In the genomic region with DNA sequence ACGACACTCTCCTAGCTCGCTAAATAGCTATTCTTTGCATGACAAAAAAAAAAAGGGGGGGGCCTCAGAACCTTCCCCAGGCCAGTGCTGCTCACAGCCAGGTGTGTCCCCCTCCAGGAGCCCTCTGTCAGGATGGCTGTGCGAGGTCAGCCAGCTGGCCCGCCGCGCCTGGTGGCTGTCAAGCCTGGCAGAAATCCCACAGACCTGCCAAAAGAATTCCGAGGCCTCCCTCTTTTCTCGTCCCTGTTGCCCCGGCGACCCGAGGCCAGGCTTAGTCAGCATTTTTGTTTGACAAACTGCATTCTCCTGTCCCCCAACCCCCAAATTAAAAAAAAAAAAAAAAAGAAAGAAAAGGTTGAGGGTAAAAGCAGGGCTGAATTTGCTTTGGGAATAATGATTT, we compare ENCODE assay signal across 11 cellular contexts.
DNase-seq lines count a peak whose midpoint lies in the region; ATAC-seq and TF ChIP-seq lines count a peak whose summit lies in the region.
"Had no signal": no experiment of that assay in that cellular context is flagged by ENCODE, and none has a peak within 500 bp of the region (broad histone marks: within the 10 kb centered on the region; RNA-seq: fewer than 3 reads in every experiment).

No MANE protein-coding gene starts in this region.

- no peak for TF ChIP-seq EP300 in esophagus muscularis mucosa (IDR thresholded peaks at IDR 0.05)

- TF ChIP-seq POLR2A in esophagus muscularis mucosa (IDR thresholded peaks at IDR 0.05; ENCODE audit: low read depth), result no peak
- no peak for TF ChIP-seq POLR2A in vagina (IDR thresholded peaks at IDR 0.05)

- peaks cover 7% of the 10 kb centered on the region for H3K36me3 Mint-ChIP-seq in mesothelial cell of epicardium
- H3K36me3 Mint-ChIP-seq: activated naive CD8-positive, alpha-beta T cell treated with anti-CD3 and anti-CD28 coated beads for 36 hours; memory B cell had no signal

- H3K9me3 Mint-ChIP-seq in mesothelial cell of epicardium, result no peaks in the 10 kb centered on the region
- H3K9me3 Mint-ChIP-seq: activated naive CD8-positive, alpha-beta T cell treated with anti-CD3 and anti-CD28 coated beads for 36 hours; memory B cell had no signal

- H3K27ac ChIP-seq in esophagus muscularis mucosa (replicated peaks in 1 of 4), result peak overlapping the region; percentile 53 to 81 (median 74)
- peak overlapping the region; percentile 49 for H3K27ac ChIP-seq in vagina
- H3K27ac ChIP-seq: RWPE1 had no signal

- 24% methylated on average over 11 of the region's 11 CpGs for WGBS in esophagus muscularis mucosa

- H3K4me3 ChIP-seq in esophagus muscularis mucosa (peak overlapping the region in 2 of 4 donors; percentile 3 to 13), vagina (no peak overlapping the region)

- H3K36me3 ChIP-seq in esophagus muscularis mucosa (peaks cover 0 to 7% (median 4%) of the 10 kb centered on the region in 4 donors), vagina (no peaks in the 10 kb centered on the region)

- H3K27me3 Mint-ChIP-seq in mesothelial cell of epicardium (ENCODE audit: low read depth), result no peaks in the 10 kb centered on the region
- H3K27me3 Mint-ChIP-seq: activated naive CD8-positive, alpha-beta T cell treated with anti-CD3 and anti-CD28 coated beads for 36 hours had no signal

- DNase-seq in NCI-H146 (lab: John Stamatoyannopoulos, UW) (peak; percentile 14), NCI-H146 treated with DMSO at 0.1 percent for 48 hours (lab: John Stamatoyannopoulos, UW; ENCODE audit: unreplicated experiment) (no peak), esophagus muscularis mucosa (ENCODE audit: extremely low spot score) (no peak), mesothelial cell of epicardium (ENCODE audit: low spot score in 2 of 2, unreplicated experiment in 2 of 2) (peak; percentile 24 to 57), vagina (ENCODE audit: extremely low spot score in 2 of 2) (no peak), SKM-1 treated with dmso at 0.1 percent for 144 hours (lab: John Stamatoyannopoulos, UW; ENCODE audit: unreplicated experiment) (no peak), COLO668 (lab: John Stamatoyannopoulos, UW; ENCODE audit: unreplicated experiment) (no peak)
- DNase-seq: activated naive CD8-positive, alpha-beta T cell treated with anti-CD3 and anti-CD28 coated beads for 36 hours had no signal

- H3K27me3 ChIP-seq in esophagus muscularis mucosa (no peaks in the 10 kb centered on the region), vagina (no peaks in the 10 kb centered on the region)

- H3K4me3 Mint-ChIP-seq in mesothelial cell of epicardium, result peak overlapping the region; percentile 20
- H3K4me3 Mint-ChIP-seq: activated naive CD8-positive, alpha-beta T cell treated with anti-CD3 and anti-CD28 coated beads for 36 hours; memory B cell had no signal

- H3K4me1 ChIP-seq in esophagus muscularis mucosa (peaks cover 44 to 100% (median 99%) of the 10 kb centered on the region in 4 donors), vagina (peaks cover 63% of the 10 kb centered on the region)

- intact Hi-C loops in esophagus muscularis mucosa (cut with DNase I) (no loop called here), vagina (cut with DNase I) (no loop called here)

- peak overlapping the region; percentile 81 for H3K27ac Mint-ChIP-seq in mesothelial cell of epicardium
- H3K27ac Mint-ChIP-seq: activated naive CD8-positive, alpha-beta T cell treated with anti-CD3 and anti-CD28 coated beads for 36 hours; memory B cell had no signal

- no peak for TF ChIP-seq CTCF in esophagus muscularis mucosa (IDR thresholded peaks at IDR 0.05)
- no peak for TF ChIP-seq CTCF in mesothelial cell of epicardium (IDR thresholded peaks at IDR 0.05; ENCODE audit: unreplicated experiment)
- no peak for TF ChIP-seq CTCF in vagina (IDR thresholded peaks at IDR 0.05)

- ATAC-seq in GM19463 (IDR thresholded peaks at IDR 0.05; ENCODE audit: unreplicated experiment), result no peak

- H3K4me1 Mint-ChIP-seq in mesothelial cell of epicardium, result peaks cover 81% of the 10 kb centered on the region

- H3K9me3 ChIP-seq in esophagus muscularis mucosa (no peaks in the 10 kb centered on the region), vagina (no peaks in the 10 kb centered on the region)

Comparison
In these comparisons a context has a peak if more than half of its experiments do, and no peak if none do; other contexts are left out.
1. DNase-seq: peak in NCI-H146 (single experiment) and mesothelial cell of epicardium (2 of 2); none in NCI-H146 treated with DMSO at 0.1 percent for 48 hours (single experiment), esophagus muscularis mucosa (single experiment), vagina (0 of 2), SKM-1 treated with dmso at 0.1 percent for 144 hours (single experiment) and COLO668 (single experiment).